In the genomic region with DNA sequence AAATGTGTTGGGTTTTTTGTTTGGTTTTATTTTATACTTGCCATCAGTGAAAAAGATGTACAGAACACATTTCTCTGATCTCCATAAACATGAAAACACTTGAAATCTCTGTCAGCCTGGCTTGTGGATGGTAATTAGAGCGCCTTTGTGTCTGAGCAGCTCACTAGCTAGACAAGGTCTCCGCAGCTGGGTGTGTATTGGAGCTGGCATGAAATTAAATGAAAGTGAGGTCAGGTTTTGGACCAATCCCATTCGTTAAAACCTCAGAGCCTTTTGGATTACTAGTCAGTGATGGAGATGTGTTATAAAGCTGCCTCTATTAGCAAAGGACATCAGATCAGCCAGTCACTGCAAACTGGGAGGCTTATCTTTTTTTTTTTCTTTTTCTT, we compare ENCODE assay signal across 9 cellular contexts. TPM values are rescaled to one million over a fixed set of nuclear protein-coding genes. Genes with fewer than 3 reads are reported as not detected.
DNase-seq lines count a peak whose midpoint lies in the region; ATAC-seq, FAIRE-seq and TF ChIP-seq lines count a peak whose summit lies in the region.
"Had no signal": no experiment of that assay in that cellular context is flagged by ENCODE, and none has a peak within 500 bp of the region (broad histone marks: within the 10 kb centered on the region; RNA-seq: fewer than 3 reads in every experiment).

No MANE protein-coding gene starts in this region.

- peak overlapping the region; percentile 98 to 100 for H3K27ac ChIP-seq in liver (ENCODE audit: low read depth in 1 of 2, low read length in 2 of 2)
- peak overlapping the region; percentile 69 for H3K27ac ChIP-seq in temporal lobe (ENCODE audit: low read depth, low read length)
- no peak overlapping the region for H3K27ac ChIP-seq in esophagus muscularis mucosa (replicated peaks in 1 of 4)

- DNase-seq in activated T-cell treated with anti-CD3 and anti-CD28 coated beads, Interleukin-2, amount 50 U/mL, for 72 hours = no peak
- DNase-seq in activated T-cell treated with anti-CD3 and anti-CD28 coated beads, Interleukin-2, amount 50 U/mL, for 48 hours = no peak
- DNase-seq in T-cell (no peak), esophagus muscularis mucosa (ENCODE audit: extremely low spot score) (no peak), GM12892 (ENCODE audit: insufficient read length) (no peak)
- DNase-seq in activated CD8-positive, alpha-beta memory T cell treated with anti-CD3 and anti-CD28 coated beads, Interleukin-2, amount 50 U/mL, for 4 hours = no peak

- no peaks in the 10 kb centered on the region for H3K9me3 ChIP-seq in liver (ENCODE audit: control insufficient read depth in 4 of 4, low read length in 3 of 4)
- no peaks in the 10 kb centered on the region for H3K9me3 ChIP-seq in esophagus muscularis mucosa

- WGBS in liver = 41% methylated on average over 3 of the region's 3 CpGs
- WGBS in esophagus muscularis mucosa = 78% methylated on average over 3 of the region's 3 CpGs

- no peak for TF ChIP-seq EP300 in esophagus muscularis mucosa (IDR thresholded peaks at IDR 0.05)

- H3K27me3 Mint-ChIP-seq in activated T-cell treated with anti-CD3 and anti-CD28 coated beads, Interleukin-2, amount 50 U/mL, for 72 hours (ENCODE audit: low read depth) = peaks cover 7% of the 10 kb centered on the region
- H3K27me3 Mint-ChIP-seq in T-cell = no peaks in the 10 kb centered on the region

- peaks cover 35% of the 10 kb centered on the region for H3K4me1 Mint-ChIP-seq in activated T-cell treated with anti-CD3 and anti-CD28 coated beads, Interleukin-2, amount 50 U/mL, for 72 hours (ENCODE audit: low read depth)
- H3K4me1 Mint-ChIP-seq in T-cell = peaks cover 28 to 46% (median 32%) of the 10 kb centered on the region in 3 donors

- POLR2A ChIA-PET in T-cell (lab: Charles Lee) = interaction anchor here in 1 of 2 donors (0.7 to 1.1 kb wide), 2 partner anchors 11 to 100 kb away, joined by 3 to 4 read pairs; no protein-coding TSS in a partner anchor

- no peak for TF ChIP-seq RAD21 in liver (IDR thresholded peaks at IDR 0.05)

- H3K27ac Mint-ChIP-seq in activated T-cell treated with anti-CD3 and anti-CD28 coated beads, Interleukin-2, amount 50 U/mL, for 72 hours = no peak overlapping the region
- peak overlapping the region; percentile 61 to 73 for H3K27ac Mint-ChIP-seq in T-cell

- no peak for TF ChIP-seq POLR2A in esophagus muscularis mucosa (IDR thresholded peaks at IDR 0.05; ENCODE audit: low read depth)
- no peak for TF ChIP-seq POLR2A in GM12892 (IDR thresholded peaks at IDR 0.05; ENCODE audit: low read depth, low read length)

- CTCF ChIA-PET in T-cell (lab: Charles Lee) = interaction anchor here in 1 of 2 donors (0.7 to 1.4 kb wide), 2 partner anchors 10 to 679 kb away, joined by 3 to 4 read pairs; no protein-coding TSS in a partner anchor

- H3K4me1 ChIP-seq in liver (ENCODE audit: control insufficient read depth in 4 of 4, insufficient read depth in 4 of 4, low read length in 3 of 4) = peaks cover 0 to 39% (median 19%) of the 10 kb centered on the region in 4 donors
- peaks cover 22 to 38% (median 25%) of the 10 kb centered on the region in 4 donors for H3K4me1 ChIP-seq in esophagus muscularis mucosa

- H3K27me3 ChIP-seq in liver (ENCODE audit: control insufficient read depth in 4 of 4, insufficient read depth in 4 of 4, low read length in 3 of 4) (no peaks in the 10 kb centered on the region), esophagus muscularis mucosa (no peaks in the 10 kb centered on the region)

- peak overlapping the region in 1 of 2 donors; percentile 85 for H3K9ac ChIP-seq in liver (ENCODE audit: low read depth in 1 of 2, low read length in 2 of 2)

- no peak for FAIRE-seq in GM12892 (lab: Jason Lieb, UNC)
- FAIRE-seq: colon had no signal

- intact Hi-C loops in esophagus muscularis mucosa (cut with DNase I) = no loop called here

- TF ChIP-seq CTCF in liver (IDR thresholded peaks at IDR 0.05; ENCODE audit: low read depth, low read length, missing input control) = no peak
- no peak for TF ChIP-seq CTCF in esophagus muscularis mucosa (IDR thresholded peaks at IDR 0.05)

- no peaks in the 10 kb centered on the region for H3K36me3 ChIP-seq in liver (ENCODE audit: control insufficient read depth in 4 of 4, insufficient read depth in 3 of 4, low read depth in 1 of 4, low read length in 3 of 4)
- no peaks in the 10 kb centered on the region for H3K36me3 ChIP-seq in esophagus muscularis mucosa

- H3K36me3 Mint-ChIP-seq in activated T-cell treated with anti-CD3 and anti-CD28 coated beads, Interleukin-2, amount 50 U/mL, for 72 hours (ENCODE audit: insufficient read depth in 2 of 2) = no peaks in the 10 kb centered on the region
- H3K36me3 Mint-ChIP-seq in T-cell = no peaks in the 10 kb centered on the region

- ATAC-seq in activated T-cell treated with anti-CD3 and anti-CD28 coated beads, Interleukin-2, amount 50 U/mL, for 72 hours (replicated peaks in 1 of 2) = no peak
- no peak for ATAC-seq in T-cell (replicated peaks in 1 of 4)

- H3K4me3 Mint-ChIP-seq in activated T-cell treated with anti-CD3 and anti-CD28 coated beads, Interleukin-2, amount 50 U/mL, for 72 hours = peak overlapping the region; percentile 93 to 95
- H3K4me3 Mint-ChIP-seq in T-cell = peak overlapping the region; percentile 87 to 97 (median 92)

- H3K4me3 ChIP-seq in liver (ENCODE audit: low read depth in 1 of 3, low read length in 3 of 3) = no peak overlapping the region
- H3K4me3 ChIP-seq in esophagus muscularis mucosa = no peak overlapping the region

- H3K9me3 Mint-ChIP-seq in activated T-cell treated with anti-CD3 and anti-CD28 coated beads, Interleukin-2, amount 50 U/mL, for 72 hours = no peaks in the 10 kb centered on the region
- no peaks in the 10 kb centered on the region for H3K9me3 Mint-ChIP-seq in T-cell

TF ChIP-seq in liver, 16 proteins besides CTCF, POLR2A, EP300 and RAD21 (continues in another document):
- TF ChIP-seq FOXA2 (IDR thresholded peaks at IDR 0.05) (no peak), NR2F2 (IDR thresholded peaks at IDR 0.05) (no peak), GABPA (IDR thresholded peaks at IDR 0.05 in 1 of 2, conservative IDR thresholded peaks at IDR 0.05 in 1 of 2) (no peak), ZBTB33 (IDR thresholded peaks at IDR 0.05) (no peak)
- TF ChIP-seq, protein P1, sequence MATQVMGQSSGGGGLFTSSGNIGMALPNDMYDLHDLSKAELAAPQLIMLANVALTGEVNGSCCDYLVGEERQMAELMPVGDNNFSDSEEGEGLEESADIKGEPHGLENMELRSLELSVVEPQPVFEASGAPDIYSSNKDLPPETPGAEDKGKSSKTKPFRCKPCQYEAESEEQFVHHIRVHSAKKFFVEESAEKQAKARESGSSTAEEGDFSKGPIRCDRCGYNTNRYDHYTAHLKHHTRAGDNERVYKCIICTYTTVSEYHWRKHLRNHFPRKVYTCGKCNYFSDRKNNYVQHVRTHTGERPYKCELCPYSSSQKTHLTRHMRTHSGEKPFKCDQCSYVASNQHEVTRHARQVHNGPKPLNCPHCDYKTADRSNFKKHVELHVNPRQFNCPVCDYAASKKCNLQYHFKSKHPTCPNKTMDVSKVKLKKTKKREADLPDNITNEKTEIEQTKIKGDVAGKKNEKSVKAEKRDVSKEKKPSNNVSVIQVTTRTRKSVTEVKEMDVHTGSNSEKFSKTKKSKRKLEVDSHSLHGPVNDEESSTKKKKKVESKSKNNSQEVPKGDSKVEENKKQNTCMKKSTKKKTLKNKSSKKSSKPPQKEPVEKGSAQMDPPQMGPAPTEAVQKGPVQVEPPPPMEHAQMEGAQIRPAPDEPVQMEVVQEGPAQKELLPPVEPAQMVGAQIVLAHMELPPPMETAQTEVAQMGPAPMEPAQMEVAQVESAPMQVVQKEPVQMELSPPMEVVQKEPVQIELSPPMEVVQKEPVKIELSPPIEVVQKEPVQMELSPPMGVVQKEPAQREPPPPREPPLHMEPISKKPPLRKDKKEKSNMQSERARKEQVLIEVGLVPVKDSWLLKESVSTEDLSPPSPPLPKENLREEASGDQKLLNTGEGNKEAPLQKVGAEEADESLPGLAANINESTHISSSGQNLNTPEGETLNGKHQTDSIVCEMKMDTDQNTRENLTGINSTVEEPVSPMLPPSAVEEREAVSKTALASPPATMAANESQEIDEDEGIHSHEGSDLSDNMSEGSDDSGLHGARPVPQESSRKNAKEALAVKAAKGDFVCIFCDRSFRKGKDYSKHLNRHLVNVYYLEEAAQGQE (IDR thresholded peaks at IDR 0.05) = no peak

RNA-seq across cellular contexts. Expression of gene FRAT1, which starts 2.7 kb away (rescaled TPM):
- total RNA-seq in activated T-cell treated with anti-CD3 and anti-CD28 coated beads, Interleukin-2, amount 50 U/mL, for 72 hours = 1 to 10 TPM; 3.2 to 4.5 TPM
- total RNA-seq in T-cell = 10 to 100 TPM; 20.6 to 47.9 (median 23.4) TPM
- total RNA-seq in liver = 1 to 10 TPM; 5.9 to 7.4 TPM
- polyA plus RNA-seq in liver = 1 to 10 TPM; 4.3 to 4.6 TPM
- 4.2 TPM for total RNA-seq in temporal lobe
- 10 to 100 TPM in 1 of 4 donors, 1 to 10 TPM in 3; 6.1 to 10.3 (median 9.0) TPM for total RNA-seq in esophagus muscularis mucosa
- polyA plus RNA-seq in GM12892 (2012; ENCODE audit: missing spikeins) = 0.34 TPM

RNA-seq across cellular contexts. Expression of gene FRAT2, which starts 12.7 kb away (rescaled TPM):
- total RNA-seq in activated T-cell treated with anti-CD3 and anti-CD28 coated beads, Interleukin-2, amount 50 U/mL, for 72 hours = 1 to 10 TPM; 7.2 to 7.8 TPM
- total RNA-seq in T-cell = 10 to 100 TPM; 23.3 to 29.0 (median 28.3) TPM
- 10 to 100 TPM; 14.4 to 15.1 TPM for total RNA-seq in liver
- polyA plus RNA-seq in liver = 1 to 10 TPM; 2.7 to 9.0 TPM
- 8.4 TPM for total RNA-seq in temporal lobe
- total RNA-seq in esophagus muscularis mucosa = 10 to 100 TPM; 18.7 to 27.8 (median 19.6) TPM
- 1.8 TPM for polyA plus RNA-seq in GM12892 (2012; ENCODE audit: missing spikeins)

RNA-seq across cellular contexts. Expression of gene ARHGAP19, which starts 29.4 kb away (rescaled TPM):
- 10 to 100 TPM; 62.2 to 75.3 TPM for total RNA-seq in activated T-cell treated with anti-CD3 and anti-CD28 coated beads, Interleukin-2, amount 50 U/mL, for 72 hours
- total RNA-seq in T-cell (10 to 100 TPM; 11.0 to 18.9 (median 15.0) TPM), liver (10 to 100 TPM in 1 of 2 donors, 1 to 10 TPM in 1; 5.3 to 23.4 TPM), temporal lobe (6.4 TPM), esophagus muscularis mucosa (1 to 10 TPM; 3.5 to 5.4 (median 4.6) TPM)
- polyA plus RNA-seq in liver = 1 to 10 TPM; 1.6 to 1.9 TPM
- polyA plus RNA-seq in GM12892 (2012; ENCODE audit: missing spikeins) = 18.7 TPM

Comparison
In these comparisons a context has a peak if more than half of its experiments do, and no peak if none do; other contexts are left out.
1. H3K27ac ChIP-seq: peak in liver (2 of 2) and temporal lobe (single experiment); none in esophagus muscularis mucosa (0 of 4).